21 cellular contexts compared by ENCODE assay signal in the genomic region with DNA sequence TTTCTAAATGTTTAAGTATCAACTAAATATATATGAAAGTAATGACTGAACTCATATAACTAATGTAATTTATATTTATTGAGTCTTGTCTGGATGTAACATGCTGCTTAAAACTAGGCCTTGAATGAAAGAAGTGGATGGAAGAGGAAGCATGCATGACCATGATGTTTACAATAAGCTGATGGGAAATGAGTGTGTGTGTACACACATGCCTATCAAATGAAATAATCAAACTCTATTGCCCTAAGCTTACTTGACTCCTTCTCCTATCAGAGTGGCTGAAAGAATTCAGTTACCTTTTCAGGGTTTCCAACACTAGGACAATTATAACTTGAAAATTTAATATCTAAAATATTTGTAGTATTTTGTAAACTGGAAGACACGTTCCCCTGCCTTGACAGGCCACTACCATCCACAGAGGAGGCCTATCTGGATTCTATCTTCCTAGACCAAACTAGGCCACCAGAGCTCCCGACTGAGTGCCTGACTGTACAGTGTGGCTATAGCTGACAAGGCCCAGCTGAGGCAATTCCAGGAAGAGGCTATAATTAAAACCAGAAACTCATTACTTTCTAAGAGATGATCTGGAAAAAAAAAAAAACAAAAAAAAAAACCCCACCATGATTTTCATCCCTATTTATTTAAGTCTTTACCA. TPM values are rescaled to one million over a fixed set of nuclear protein-coding genes. Genes with fewer than 3 reads are reported as not detected.
DNase-seq lines count a peak whose midpoint lies in the region; TF ChIP-seq lines count a peak whose summit lies in the region.
"Had no signal": no experiment of that assay in that cellular context is flagged by ENCODE, and none has a peak within 500 bp of the region (broad histone marks: within the 10 kb centered on the region; RNA-seq: fewer than 3 reads in every experiment).

No MANE protein-coding gene starts in this region.

- peaks cover 100% of the 10 kb centered on the region for H3K79me2 ChIP-seq in SK-N-SH (ENCODE audit: insufficient read depth)
- H3K79me2 ChIP-seq in smooth muscle cell (ENCODE audit: low read depth) = peaks cover 29% of the 10 kb centered on the region

- H3K9me3 ChIP-seq in SK-N-SH (peaks cover 9% of the 10 kb centered on the region; the same call in 1 of the 2 replicates), smooth muscle cell (replicated peaks; ENCODE audit: low read depth) (no peaks in the 10 kb centered on the region)

- H3K36me3 ChIP-seq in SK-N-SH (replicated peaks in 1 of 2; ENCODE audit: control insufficient read depth in 1 of 2, insufficient read depth in 2 of 2, low read length in 1 of 2) (peaks cover 39 to 92% of the 10 kb centered on the region in 2 experiments), smooth muscle cell (ENCODE audit: low read depth) (no peaks in the 10 kb centered on the region)
- H3K36me3 ChIP-seq: neural progenitor cell had no signal

- peak overlapping the region; percentile 52 to 97 for H3K27ac ChIP-seq in SK-N-SH (ENCODE audit: low read depth in 2 of 2, low read length in 1 of 2)
- H3K27ac ChIP-seq in smooth muscle cell (ENCODE audit: low read depth) = peak overlapping the region; percentile 48
- H3K27ac ChIP-seq: 22Rv1, neural progenitor cell had no signal

- H3K9ac ChIP-seq in SK-N-SH (no peak overlapping the region), smooth muscle cell (ENCODE audit: low read depth) (no peak overlapping the region)
- H3K9ac ChIP-seq: neural progenitor cell had no signal

- H3K4me2 ChIP-seq in SK-N-SH = peak overlapping the region; percentile 33
- peak overlapping the region; percentile 43 for H3K4me2 ChIP-seq in smooth muscle cell
- H3K4me2 ChIP-seq: neural progenitor cell had no signal

- H3F3A ChIP-seq in SK-N-SH (replicated peaks; ENCODE audit: insufficient read depth) (peaks cover 66% of the 10 kb centered on the region), smooth muscle cell (ENCODE audit: low read depth) (no peaks in the 10 kb centered on the region)

- TF ChIP-seq CTCF in SK-N-SH (IDR thresholded peaks at IDR 0.05) (no peak), smooth muscle cell (IDR thresholded peaks at IDR 0.05; ENCODE audit: borderline replicate concordance, insufficient read depth, poor library complexity, severe bottlenecking) (no peak)

- CTCF ChIA-PET in SK-N-SH (lab: Yijun Ruan, JAX) = interaction anchor here (0.7 to 1.3 kb wide), 4 partner anchors 19 to 577 kb away, joined by 3 to 4 read pairs (median 3); no protein-coding TSS in a partner anchor

- H3K4me1 ChIP-seq in SK-N-SH (ENCODE audit: control insufficient read depth in 1 of 2, insufficient read depth in 2 of 2, low read depth in 1 of 2, low read length in 1 of 2) (peaks cover 8 to 22% of the 10 kb centered on the region in 2 experiments; a peak in 3 of 4 replicates), smooth muscle cell (ENCODE audit: low read depth) (no peaks in the 10 kb centered on the region)
- H3K4me1 ChIP-seq: neural progenitor cell had no signal

- H2AFZ ChIP-seq in SK-N-SH (ENCODE audit: low read depth) (no peak overlapping the region), smooth muscle cell (ENCODE audit: low read depth) (no peak overlapping the region)
- H2AFZ ChIP-seq: neural progenitor cell had no signal

- no peak overlapping the region for H3K4me3 ChIP-seq in SK-N-SH (ENCODE audit: low read depth in 2 of 2, low read length in 1 of 2)
- H3K4me3 ChIP-seq in smooth muscle cell = no peak overlapping the region
- H3K4me3 ChIP-seq: neural progenitor cell had no signal

- TF ChIP-seq RAD21 in SK-N-SH (IDR thresholded peaks at IDR 0.05; ENCODE audit: low read length) = no peak; the same call in 1 of the 2 replicates

- peak; percentile 48 to 85; a peak in 3 of 4 replicates for TF ChIP-seq EP300 in SK-N-SH (IDR thresholded peaks at IDR 0.05; ENCODE audit: borderline replicate concordance in 1 of 2, low read depth in 1 of 2, low read length in 1 of 2)

- DNase-seq in DMS153 (lab: John Stamatoyannopoulos, UW) = peak; percentile 51
- DNase-seq in DMS153 treated with DMSO at 0.1 percent for 48 hours (lab: John Stamatoyannopoulos, UW; ENCODE audit: unreplicated experiment) = no peak
- peak; percentile 60 for DNase-seq in SK-N-SH
- peak; percentile 77 for DNase-seq in fibroblast of gingiva (ENCODE audit: low read depth)
- DNase-seq in smooth muscle cell (lab: John Stamatoyannopoulos, UW; ENCODE audit: unreplicated experiment) = no peak
- DNase-seq in islet precursor cell = no peak
- DNase-seq in GM19238 (ENCODE audit: insufficient read length, low spot score) = no peak
- no peak for DNase-seq in SW480 (ENCODE audit: low spot score)
- DNase-seq: activated CD4-positive, CD25-positive, alpha-beta regulatory T cell treated with anti-CD3 and anti-CD28 coated beads, Interleukin-2, amount 50 U/mL, for 72 hours; activated CD8-positive, alpha-beta memory T cell treated with anti-CD3 and anti-CD28 coated beads, Interleukin-2, amount 50 U/mL, for 48 hours; activated gamma-delta T cell treated with Interleukin-2 at 50 U/mL for 16 hours; aorta; CD4-positive, CD25-positive, alpha-beta regulatory T cell; erythroblast; NCI-H2029; NCI-H526; retina; stimulated activated naive CD4-positive, alpha-beta T cell treated with Interleukin-2 at 50 U/mL for 16 hours; T-helper 9 cell had no signal

- H3K27me3 ChIP-seq in SK-N-SH (ENCODE audit: insufficient read depth) = no peaks in the 10 kb centered on the region
- H3K27me3 ChIP-seq in smooth muscle cell (ENCODE audit: low read depth) = no peaks in the 10 kb centered on the region
- H3K27me3 ChIP-seq: neural progenitor cell had no signal

- H4K20me1 ChIP-seq in SK-N-SH (ENCODE audit: insufficient read depth) (peaks cover 43% of the 10 kb centered on the region), smooth muscle cell (ENCODE audit: low read depth) (no peaks in the 10 kb centered on the region)

- POLR2A ChIA-PET in SK-N-SH (lab: Yijun Ruan, JAX) = interaction anchor here (0.6 kb wide), 1 partner anchor 35 kb away, joined by 3 read pairs; no protein-coding TSS in a partner anchor

- 13% methylated on average over 2 of the region's 2 CpGs for WGBS in SK-N-SH (ENCODE audit: low lambda C conversion rate)
- 22% methylated on average over 2 of the region's 2 CpGs for WGBS in smooth muscle cell (ENCODE audit: low lambda C conversion rate)

- H3K9me2 ChIP-seq in SK-N-SH = no peaks in the 10 kb centered on the region

TF ChIP-seq in SK-N-SH, 30 proteins besides CTCF, POLR2A, EP300 and RAD21 (continues in another document):
- no peak for TF ChIP-seq NRF1 (IDR thresholded peaks at IDR 0.05; ENCODE audit: low read depth, low read length)
- peak; percentile 47 for TF ChIP-seq CHD2 (IDR thresholded peaks at IDR 0.05; ENCODE audit: low read length, partially characterized antibody)
- TF ChIP-seq RXRA (IDR thresholded peaks at IDR 0.05; ENCODE audit: borderline replicate concordance, low read depth) = no peak
- no peak for TF ChIP-seq FOXM1 (IDR thresholded peaks at IDR 0.05; ENCODE audit: low read depth)
- TF ChIP-seq, protein P1, sequence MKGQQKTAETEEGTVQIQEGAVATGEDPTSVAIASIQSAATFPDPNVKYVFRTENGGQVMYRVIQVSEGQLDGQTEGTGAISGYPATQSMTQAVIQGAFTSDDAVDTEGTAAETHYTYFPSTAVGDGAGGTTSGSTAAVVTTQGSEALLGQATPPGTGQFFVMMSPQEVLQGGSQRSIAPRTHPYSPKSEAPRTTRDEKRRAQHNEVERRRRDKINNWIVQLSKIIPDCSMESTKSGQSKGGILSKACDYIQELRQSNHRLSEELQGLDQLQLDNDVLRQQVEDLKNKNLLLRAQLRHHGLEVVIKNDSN (IDR thresholded peaks at IDR 0.05; ENCODE audit: borderline replicate concordance, low read depth) = no peak
- TF ChIP-seq EZH2phosphoT487 (IDR thresholded peaks at IDR 0.05; ENCODE audit: borderline replicate concordance, low read depth) = no peak
- TF ChIP-seq, protein P2, sequence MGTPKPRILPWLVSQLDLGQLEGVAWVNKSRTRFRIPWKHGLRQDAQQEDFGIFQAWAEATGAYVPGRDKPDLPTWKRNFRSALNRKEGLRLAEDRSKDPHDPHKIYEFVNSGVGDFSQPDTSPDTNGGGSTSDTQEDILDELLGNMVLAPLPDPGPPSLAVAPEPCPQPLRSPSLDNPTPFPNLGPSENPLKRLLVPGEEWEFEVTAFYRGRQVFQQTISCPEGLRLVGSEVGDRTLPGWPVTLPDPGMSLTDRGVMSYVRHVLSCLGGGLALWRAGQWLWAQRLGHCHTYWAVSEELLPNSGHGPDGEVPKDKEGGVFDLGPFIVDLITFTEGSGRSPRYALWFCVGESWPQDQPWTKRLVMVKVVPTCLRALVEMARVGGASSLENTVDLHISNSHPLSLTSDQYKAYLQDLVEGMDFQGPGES (IDR thresholded peaks at IDR 0.05; ENCODE audit: low read depth, low read length) = no peak
- TF ChIP-seq, protein P3, sequence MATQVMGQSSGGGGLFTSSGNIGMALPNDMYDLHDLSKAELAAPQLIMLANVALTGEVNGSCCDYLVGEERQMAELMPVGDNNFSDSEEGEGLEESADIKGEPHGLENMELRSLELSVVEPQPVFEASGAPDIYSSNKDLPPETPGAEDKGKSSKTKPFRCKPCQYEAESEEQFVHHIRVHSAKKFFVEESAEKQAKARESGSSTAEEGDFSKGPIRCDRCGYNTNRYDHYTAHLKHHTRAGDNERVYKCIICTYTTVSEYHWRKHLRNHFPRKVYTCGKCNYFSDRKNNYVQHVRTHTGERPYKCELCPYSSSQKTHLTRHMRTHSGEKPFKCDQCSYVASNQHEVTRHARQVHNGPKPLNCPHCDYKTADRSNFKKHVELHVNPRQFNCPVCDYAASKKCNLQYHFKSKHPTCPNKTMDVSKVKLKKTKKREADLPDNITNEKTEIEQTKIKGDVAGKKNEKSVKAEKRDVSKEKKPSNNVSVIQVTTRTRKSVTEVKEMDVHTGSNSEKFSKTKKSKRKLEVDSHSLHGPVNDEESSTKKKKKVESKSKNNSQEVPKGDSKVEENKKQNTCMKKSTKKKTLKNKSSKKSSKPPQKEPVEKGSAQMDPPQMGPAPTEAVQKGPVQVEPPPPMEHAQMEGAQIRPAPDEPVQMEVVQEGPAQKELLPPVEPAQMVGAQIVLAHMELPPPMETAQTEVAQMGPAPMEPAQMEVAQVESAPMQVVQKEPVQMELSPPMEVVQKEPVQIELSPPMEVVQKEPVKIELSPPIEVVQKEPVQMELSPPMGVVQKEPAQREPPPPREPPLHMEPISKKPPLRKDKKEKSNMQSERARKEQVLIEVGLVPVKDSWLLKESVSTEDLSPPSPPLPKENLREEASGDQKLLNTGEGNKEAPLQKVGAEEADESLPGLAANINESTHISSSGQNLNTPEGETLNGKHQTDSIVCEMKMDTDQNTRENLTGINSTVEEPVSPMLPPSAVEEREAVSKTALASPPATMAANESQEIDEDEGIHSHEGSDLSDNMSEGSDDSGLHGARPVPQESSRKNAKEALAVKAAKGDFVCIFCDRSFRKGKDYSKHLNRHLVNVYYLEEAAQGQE (IDR thresholded peaks at IDR 0.05; ENCODE audit: low read depth, low read length) = no peak
- TF ChIP-seq TEAD4 (IDR thresholded peaks at IDR 0.05; ENCODE audit: borderline replicate concordance, insufficient read depth) = no peak
- TF ChIP-seq JUND (IDR thresholded peaks at IDR 0.05) = peak; percentile 36; the same call in 1 of the 2 replicates

RNA-seq across cellular contexts. Expression of a gene that starts 7.6 kb away (rescaled TPM):
- 30.4 and 41.4 TPM in 2 replicates for polyA plus RNA-seq in SK-N-SH (2012; rRNA removed)
- polyA plus RNA-seq in SK-N-SH (2012; cell fraction: cytosol; rRNA removed) = 44.8 and 45.9 TPM in 2 replicates
- polyA plus RNA-seq in SK-N-SH (2012; cell fraction: nucleus; rRNA removed) = 27.0 and 42.8 TPM in 2 replicates
- total RNA-seq in smooth muscle cell = 7.8 and 7.9 TPM in 2 replicates
- polyA plus RNA-seq in smooth muscle cell = 3.5 and 8.8 TPM in 2 replicates
- total RNA-seq: CD4-positive, CD25-positive, alpha-beta regulatory T cell had no signal
- polyA plus RNA-seq: CD4-positive, CD25-positive, alpha-beta regulatory T cell had no signal

Comparison
In these comparisons a context has a peak if more than half of its experiments do, and no peak if none do; other contexts are left out.
1. DNase-seq: peak in DMS153 (single experiment), SK-N-SH (single experiment) and fibroblast of gingiva (single experiment); none in DMS153 treated with DMSO at 0.1 percent for 48 hours (single experiment), smooth muscle cell (single experiment), islet precursor cell (single experiment), GM19238 (single experiment) and SW480 (single experiment).